In the genomic region with DNA sequence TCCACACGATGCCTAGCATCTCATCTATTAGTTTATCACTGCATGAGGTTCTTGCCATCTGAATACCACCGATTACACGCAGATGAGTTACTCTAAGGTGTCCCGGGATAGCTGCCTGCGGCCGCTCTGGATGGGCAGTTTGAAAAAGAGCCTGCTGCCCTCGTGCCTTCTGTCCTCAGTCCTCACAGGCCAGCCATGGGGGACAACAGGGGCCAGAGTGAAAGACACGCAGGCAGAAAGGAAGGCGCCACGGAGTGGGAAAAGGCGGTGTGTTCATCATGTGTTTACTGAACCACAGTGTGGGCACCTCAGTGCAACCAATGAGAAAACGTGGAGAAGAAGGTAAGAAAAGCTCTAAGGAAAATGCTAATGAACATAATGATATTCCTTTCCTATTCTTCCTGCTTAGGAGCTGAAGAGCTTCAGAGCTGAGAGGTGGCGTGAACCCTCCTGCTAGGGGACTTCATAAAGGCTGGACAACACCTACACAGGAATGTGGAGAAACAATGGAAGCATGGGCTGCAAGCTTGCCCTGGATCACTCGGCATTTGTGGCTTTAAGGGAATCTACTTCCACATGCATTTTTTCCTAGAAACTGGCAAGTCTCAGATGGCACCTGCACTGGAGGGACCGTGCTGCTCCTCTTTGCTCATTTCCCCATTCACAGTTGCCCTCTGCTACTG, we compare ENCODE assay signal across 19 cellular contexts. TPM values are rescaled to one million over a fixed set of nuclear protein-coding genes. Genes with fewer than 3 reads are reported as not detected.
A peak's percentile ranks its signal among the peaks of the same experiment; 100 is the strongest.
DNase-seq lines count a peak whose midpoint lies in the region; ATAC-seq, FAIRE-seq and TF ChIP-seq lines count a peak whose summit lies in the region.
"Had no signal": no experiment of that assay in that cellular context is flagged by ENCODE, and none has a peak within 500 bp of the region (broad histone marks: within the 10 kb centered on the region; RNA-seq: fewer than 3 reads in every experiment).

No MANE protein-coding gene starts in this region.

- H3K4me3 Mint-ChIP-seq in nephron progenitor cell = no peak overlapping the region
- H3K4me3 Mint-ChIP-seq in T-cell = no peak overlapping the region
- H3K4me3 Mint-ChIP-seq: CD14-positive monocyte had no signal

- H3K27ac Mint-ChIP-seq in nephron progenitor cell (peak overlapping the region; percentile 27), T-cell (no peak overlapping the region)

- no peak for TF ChIP-seq EP300 in Ishikawa (IDR thresholded peaks at IDR 0.05; ENCODE audit: borderline replicate concordance)

- CTCF ChIA-PET in T-cell (lab: Charles Lee) = no interaction called here

- no peak for TF ChIP-seq RAD21 in Ishikawa (IDR thresholded peaks at IDR 0.05; ENCODE audit: low read depth)

- peak; percentile 24 for FAIRE-seq in GM12892 (lab: Jason Lieb, UNC)
- FAIRE-seq: A549, D721Med had no signal

- H3K27me3 ChIP-seq in dorsolateral prefrontal cortex = no peaks in the 10 kb centered on the region

- H3K9me3 Mint-ChIP-seq in nephron progenitor cell (no peaks in the 10 kb centered on the region), T-cell (no peaks in the 10 kb centered on the region)
- H3K9me3 Mint-ChIP-seq: CD14-positive monocyte had no signal

- TF ChIP-seq CTCF in dorsolateral prefrontal cortex (IDR thresholded peaks at IDR 0.05 in 54 of 56, conservative IDR thresholded peaks at IDR 0.05 in 2 of 56; ENCODE audit: low read depth in 1 of 56, partially characterized antibody in 56 of 56) = no peak
- no peak for TF ChIP-seq CTCF in nephron progenitor cell (IDR thresholded peaks at IDR 0.05)

- H3K4me3 ChIP-seq in dorsolateral prefrontal cortex = no peak overlapping the region
- H3K4me3 ChIP-seq: A549 had no signal

- H3K27me3 Mint-ChIP-seq in nephron progenitor cell (ENCODE audit: low read depth, poor library complexity) (no peaks in the 10 kb centered on the region), T-cell (peaks cover 0 to 2% of the 10 kb centered on the region in 2 donors)

- peaks cover 4% of the 10 kb centered on the region for H3K36me3 Mint-ChIP-seq in nephron progenitor cell (ENCODE audit: low read depth)
- no peaks in the 10 kb centered on the region for H3K36me3 Mint-ChIP-seq in T-cell

- ATAC-seq in T-cell (replicated peaks in 1 of 4) = no peak
- no peak for ATAC-seq in GM19395 (IDR thresholded peaks at IDR 0.05; ENCODE audit: unreplicated experiment)
- no peak for ATAC-seq in GM21528 (IDR thresholded peaks at IDR 0.05; ENCODE audit: low FRiP score, unreplicated experiment)
- ATAC-seq: A549, PC-3 had no signal

- H3K4me1 Mint-ChIP-seq in nephron progenitor cell = peaks cover 11% of the 10 kb centered on the region
- no peaks in the 10 kb centered on the region for H3K4me1 Mint-ChIP-seq in T-cell

- intact Hi-C loops in dorsolateral prefrontal cortex (cut with DNase I) = no loop called here

- no peak for TF ChIP-seq POLR2A in GM12892 (IDR thresholded peaks at IDR 0.05; ENCODE audit: low read depth, low read length)

- POLR2A ChIA-PET in T-cell (lab: Charles Lee) = no interaction called here

- peak overlapping the region in 44 of 59 donors; percentile 3 to 99 (median 79) for H3K27ac ChIP-seq in dorsolateral prefrontal cortex
- H3K27ac ChIP-seq: A549 had no signal

- no peak for DNase-seq in GM12892 (ENCODE audit: insufficient read length)
- no peak for DNase-seq in dorsolateral prefrontal cortex
- no peak for DNase-seq in nephron progenitor cell
- no peak for DNase-seq in glomerular visceral epithelial cell (ENCODE audit: extremely low spot score)
- DNase-seq in T-cell = no peak
- DNase-seq: EL, NCI-H1105, NCI-H146, NCI-H2029, NCI-H510A treated with DMSO at 0.1 percent for 48 hours, NCI-H774, PC-3, SHP77 had no signal

TF ChIP-seq in Ishikawa, 13 proteins besides CTCF, POLR2A, EP300 and RAD21:
- TF ChIP-seq YY1 (IDR thresholded peaks at IDR 0.05; ENCODE audit: low read depth) (no peak), ZBTB7A (IDR thresholded peaks at IDR 0.05; ENCODE audit: low read depth) (no peak), TEAD4 (IDR thresholded peaks at IDR 0.05) (peak; percentile 45; the same call in 1 of the 2 replicates)
- TF ChIP-seq, protein P1, sequence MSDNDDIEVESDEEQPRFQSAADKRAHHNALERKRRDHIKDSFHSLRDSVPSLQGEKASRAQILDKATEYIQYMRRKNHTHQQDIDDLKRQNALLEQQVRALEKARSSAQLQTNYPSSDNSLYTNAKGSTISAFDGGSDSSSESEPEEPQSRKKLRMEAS (IDR thresholded peaks at IDR 0.05) = peak; percentile 31; the same call in 1 of the 2 replicates
TF ChIP-seq in Ishikawa: peak in this region for 2.

RNA-seq across cellular contexts. Expression of a gene that starts 50.9 kb away (rescaled TPM):
- polyA plus RNA-seq in GM12892 (2012; ENCODE audit: missing spikeins) = 1.5 TPM
- total RNA-seq in dorsolateral prefrontal cortex = 10 to 100 TPM in 115 of 120 experiments, 1 to 10 TPM in 5; 8.5 to 29.7 (median 17.0) TPM
- 1 to 10 TPM in 3 of 5 donors, under 1 TPM in 2; 0.25 to 2.4 (median 1.1) TPM for total RNA-seq in T-cell
- polyA plus RNA-seq: CD14-positive monocyte had no signal
